8 cellular contexts compared by ENCODE assay signal in genomic region chr2:219522111-219523030, GRCh38. TPM values are rescaled to one million over a fixed set of nuclear protein-coding genes. Genes with fewer than 3 reads are reported as not detected.
DNase-seq lines count a peak whose midpoint lies in the region; ATAC-seq and TF ChIP-seq lines count a peak whose summit lies in the region.

No MANE protein-coding gene starts in this region.

- H3K27ac ChIP-seq in PC-9 (no peak overlapping the region), rectal smooth muscle tissue (ENCODE audit: low read depth, low read length) (peak overlapping the region; percentile 65), upper lobe of right lung (no peak overlapping the region)

- H2AFZ ChIP-seq in PC-9 = peak overlapping the region; percentile 66; the same call in 1 of the 2 replicates

- BruUV-seq in PC-9 (replicated peaks; lab: Mats Ljungman, UMichigan) = no TSS peak

- H3K27me3 ChIP-seq in PC-9 (ENCODE audit: insufficient read depth, low read depth) (peaks cover 15% of the 10 kb centered on the region), rectal smooth muscle tissue (ENCODE audit: control insufficient read depth, insufficient read depth, low read length) (peaks cover 12% of the 10 kb centered on the region), upper lobe of right lung (peaks cover 93% of the 10 kb centered on the region)

- H3K9me2 ChIP-seq in PC-9 (ENCODE audit: insufficient read depth) = no peaks in the 10 kb centered on the region

- ATAC-seq in GM19455 (IDR thresholded peaks at IDR 0.05; ENCODE audit: unreplicated experiment) (no peak), upper lobe of right lung (no peak)

- peak overlapping the region; percentile 33; the same call in 1 of the 2 replicates for H3K4me3 ChIP-seq in PC-9
- no peak overlapping the region for H3K4me3 ChIP-seq in fibroblast of the aortic adventitia (ENCODE audit: low read depth, low read length)
- no peak overlapping the region for H3K4me3 ChIP-seq in rectal smooth muscle tissue (ENCODE audit: low read length)
- no peak overlapping the region for H3K4me3 ChIP-seq in upper lobe of right lung

- CTCF ChIA-PET in PC-9 (lab: Charles Lee) = interaction anchor here (0.6 to 1.0 kb wide), 9 partner anchors 10 to 273 kb away, joined by 3 to 9 read pairs (median 4); no protein-coding TSS in a partner anchor

- POLR2A ChIA-PET in PC-9 (lab: Charles Lee; ENCODE audit: unreplicated experiment) = interaction anchor here (0.6 kb wide), 3 partner anchors 11 to 132 kb away, joined by 3 to 4 read pairs (median 3); no protein-coding TSS in a partner anchor

- H3K4me1 ChIP-seq in PC-9 (replicated peaks; ENCODE audit: insufficient read depth) = peaks cover 15% of the 10 kb centered on the region
- peaks cover 3% of the 10 kb centered on the region for H3K4me1 ChIP-seq in rectal smooth muscle tissue (ENCODE audit: control insufficient read depth, insufficient read depth, low read length)
- peaks cover 10% of the 10 kb centered on the region for H3K4me1 ChIP-seq in upper lobe of right lung

- no peaks in the 10 kb centered on the region for H3K9me3 ChIP-seq in PC-9 (ENCODE audit: insufficient read depth, low read depth)
- H3K9me3 ChIP-seq in upper lobe of right lung = no peaks in the 10 kb centered on the region

- DNase-seq in GM03348 (ENCODE audit: low spot score) (peak; percentile 82), PC-9 (peak; percentile 29 to 41), fibroblast of the aortic adventitia (ENCODE audit: low read depth) (peak; percentile 78), NK-92 (lab: John Stamatoyannopoulos, UW; ENCODE audit: unreplicated experiment) (no peak), Kasumi-1 (lab: John Stamatoyannopoulos, UW) (no peak), upper lobe of right lung (no peak)

- peak overlapping the region; percentile 60 for H3K4me2 ChIP-seq in PC-9

- peaks cover 6% of the 10 kb centered on the region; the same call in 1 of the 2 replicates for H3F3A ChIP-seq in PC-9 (ENCODE audit: insufficient read depth, low read depth)

- no peaks in the 10 kb centered on the region for H4K20me1 ChIP-seq in PC-9 (ENCODE audit: insufficient read depth)

- H3K36me3 ChIP-seq in PC-9 (ENCODE audit: low read depth) (no peaks in the 10 kb centered on the region), rectal smooth muscle tissue (ENCODE audit: control insufficient read depth, insufficient read depth, low read length) (no peaks in the 10 kb centered on the region), upper lobe of right lung (no peaks in the 10 kb centered on the region)

- no peaks in the 10 kb centered on the region for H3K79me2 ChIP-seq in PC-9 (ENCODE audit: low read depth)

- intact Hi-C loops in PC-9 (cut with micrococcal nuclease; ENCODE audit: unreplicated experiment) (loop anchor here (5.0 kb wide), 1 partner anchor 65 kb away; no protein-coding TSS in a partner anchor), upper lobe of right lung (cut with DNase I) (loop anchor here (10.0 kb wide), 1 partner anchor 118 kb away; no protein-coding TSS in a partner anchor)

- no peak overlapping the region for H3K9ac ChIP-seq in rectal smooth muscle tissue (ENCODE audit: low read length)

- no peak for TF ChIP-seq CTCF in PC-9 (conservative IDR thresholded peaks at IDR 0.05)
- TF ChIP-seq CTCF in fibroblast of the aortic adventitia (IDR thresholded peaks at IDR 0.05; ENCODE audit: insufficient read depth, low read length) = no peak
- no peak for TF ChIP-seq CTCF in upper lobe of right lung (IDR thresholded peaks at IDR 0.05)

RNA-seq across cellular contexts. Expression of gene ASIC4, which starts 8.1 kb away (rescaled TPM):
- total RNA-seq in PC-9 (2021) (0.22 and 0.30 TPM in 2 replicates), fibroblast of the aortic adventitia (ENCODE audit: low replicate concordance) (not detected in 2 replicates), upper lobe of right lung (0.55 TPM)

RNA-seq across cellular contexts. Expression of gene CHPF, which starts 21.2 kb away (rescaled TPM):
- total RNA-seq in PC-9 (2021) (78.2 and 89.7 TPM in 2 replicates), fibroblast of the aortic adventitia (ENCODE audit: low replicate concordance) (62.4 and 271 TPM in 2 replicates), upper lobe of right lung (45.3 TPM)

RNA-seq across cellular contexts. Expression of gene TMEM198, which starts 21.5 kb away (rescaled TPM):
- 3.6 and 5.8 TPM in 2 replicates for total RNA-seq in PC-9 (2021)
- 1.1 and 2.8 TPM in 2 replicates for total RNA-seq in fibroblast of the aortic adventitia (ENCODE audit: low replicate concordance)
- 2.9 TPM for total RNA-seq in upper lobe of right lung

RNA-seq across cellular contexts. Expression of gene GMPPA, which starts 23.7 kb away (rescaled TPM):
- 44.7 and 57.2 TPM in 2 replicates for total RNA-seq in PC-9 (2021)
- 16.6 and 66.3 TPM in 2 replicates for total RNA-seq in fibroblast of the aortic adventitia (ENCODE audit: low replicate concordance)
- 25.3 TPM for total RNA-seq in upper lobe of right lung

RNA-seq across cellular contexts. Expression of gene OBSL1, which starts 49.0 kb away (rescaled TPM):
- 110 and 161 TPM in 2 replicates for total RNA-seq in PC-9 (2021)
- 39.2 and 90.4 TPM in 2 replicates for total RNA-seq in fibroblast of the aortic adventitia (ENCODE audit: low replicate concordance)
- 72.8 TPM for total RNA-seq in upper lobe of right lung

Comparison
In these comparisons a context has a peak if more than half of its experiments do, and no peak if none do; other contexts are left out.
1. DNase-seq: peak in GM03348 (single experiment), PC-9 (2 of 2) and fibroblast of the aortic adventitia (single experiment); none in NK-92 (single experiment), Kasumi-1 (0 of 2) and upper lobe of right lung (single experiment).